8 cellular contexts compared by ENCODE assay signal in genomic region chr12:119061208-119061796, GRCh38.
DNase-seq lines count a peak whose midpoint lies in the region; ATAC-seq and TF ChIP-seq lines count a peak whose summit lies in the region.

No MANE protein-coding gene starts in this region.

- no peak for TF ChIP-seq CTCF in hepatocyte (IDR thresholded peaks at IDR 0.05; ENCODE audit: poor library complexity)
- no peak for TF ChIP-seq CTCF in tibial nerve (IDR thresholded peaks at IDR 0.05)
- TF ChIP-seq CTCF in HFFc6 (IDR thresholded peaks at IDR 0.05), result no peak

- H3K4me2 ChIP-seq in hepatocyte, result no peak overlapping the region

- H3K4me1 Mint-ChIP-seq in activated CD4-positive, alpha-beta memory T cell treated with anti-CD3 and anti-CD28 coated beads, Interleukin-2, amount 10 ng/mL, durations not matched to agents 7 days and 5 days, result no peaks in the 10 kb centered on the region
- H3K4me1 Mint-ChIP-seq in HFFc6 (ENCODE audit: low read depth), result no peaks in the 10 kb centered on the region

- H3K27me3 ChIP-seq in hepatocyte (no peaks in the 10 kb centered on the region), tibial nerve (no peaks in the 10 kb centered on the region)

- H3K4me3 ChIP-seq in hepatocyte, result no peak overlapping the region
- H3K4me3 ChIP-seq in tibial nerve, result no peak overlapping the region

- TF ChIP-seq POLR2A in tibial nerve (IDR thresholded peaks at IDR 0.05), result no peak

- no peak overlapping the region for H3K27ac ChIP-seq in hepatocyte
- no peak overlapping the region for H3K27ac ChIP-seq in tibial nerve

- no peak overlapping the region for H3K27ac Mint-ChIP-seq in activated CD4-positive, alpha-beta memory T cell treated with anti-CD3 and anti-CD28 coated beads, Interleukin-2, amount 10 ng/mL, durations not matched to agents 7 days and 5 days
- H3K27ac Mint-ChIP-seq in HFFc6, result no peak overlapping the region

- ATAC-seq in GM19351 (IDR thresholded peaks at IDR 0.05; ENCODE audit: unreplicated experiment) (no peak), HG02678 (IDR thresholded peaks at IDR 0.05; ENCODE audit: unreplicated experiment) (no peak)

- POLR2A ChIA-PET in activated CD4-positive, alpha-beta memory T cell treated with anti-CD3 and anti-CD28 coated beads, Interleukin-2, amount 10 ng/mL, durations not matched to agents 7 days and 5 days (lab: Charles Lee), result no interaction called here

- CTCF ChIA-PET in activated CD4-positive, alpha-beta memory T cell treated with anti-CD3 and anti-CD28 coated beads, Interleukin-2, amount 10 ng/mL, durations not matched to agents 7 days and 5 days (lab: Charles Lee), result interaction anchor here (1.4 kb wide), 1 partner anchor 351 kb away, joined by 3 read pairs; no protein-coding TSS in a partner anchor

- H3K79me2 ChIP-seq in hepatocyte, result no peaks in the 10 kb centered on the region

- H3K36me3 Mint-ChIP-seq in activated CD4-positive, alpha-beta memory T cell treated with anti-CD3 and anti-CD28 coated beads, Interleukin-2, amount 10 ng/mL, durations not matched to agents 7 days and 5 days (ENCODE audit: low read depth), result no peaks in the 10 kb centered on the region
- H3K36me3 Mint-ChIP-seq in HFFc6 (ENCODE audit: low read depth), result no peaks in the 10 kb centered on the region

- H3K36me3 ChIP-seq in hepatocyte (replicated peaks; ENCODE audit: insufficient read depth, low read depth), result no peaks in the 10 kb centered on the region
- no peaks in the 10 kb centered on the region for H3K36me3 ChIP-seq in tibial nerve

- WGBS in hepatocyte (ENCODE audit: low lambda C conversion rate, missing lambda C conversion rate), result 4% methylated on average over 10 of the region's 10 CpGs
- 3 to 8% methylated on average over 10 of the region's 10 CpGs for WGBS in tibial nerve, 2 donors

- no peaks in the 10 kb centered on the region for H4K20me1 ChIP-seq in hepatocyte (ENCODE audit: insufficient read depth, poor library complexity, severe bottlenecking)

- peak; percentile 22 for DNase-seq in COLO829 (ENCODE audit: low spot score)
- peak; percentile 4 for DNase-seq in HuH-7 (ENCODE audit: low spot score)
- DNase-seq in activated CD4-positive, alpha-beta memory T cell treated with anti-CD3 and anti-CD28 coated beads, Interleukin-2, amount 10 ng/mL, durations not matched to agents 7 days and 5 days, result peak; percentile 43
- DNase-seq in hepatocyte (ENCODE audit: low spot score), result peak; percentile 83
- DNase-seq in tibial nerve (ENCODE audit: low spot score in 2 of 2), result peak; percentile 16 to 49
- no peak for DNase-seq in HFFc6

- H3K9me3 ChIP-seq in hepatocyte (ENCODE audit: low read depth) (no peaks in the 10 kb centered on the region), tibial nerve (no peaks in the 10 kb centered on the region)

- no peaks in the 10 kb centered on the region for H3K27me3 Mint-ChIP-seq in activated CD4-positive, alpha-beta memory T cell treated with anti-CD3 and anti-CD28 coated beads, Interleukin-2, amount 10 ng/mL, durations not matched to agents 7 days and 5 days
- peaks cover 2% of the 10 kb centered on the region for H3K27me3 Mint-ChIP-seq in HFFc6 (ENCODE audit: insufficient read depth)

- no peak for TF ChIP-seq EP300 in tibial nerve (IDR thresholded peaks at IDR 0.05)

- H3K9me3 Mint-ChIP-seq in activated CD4-positive, alpha-beta memory T cell treated with anti-CD3 and anti-CD28 coated beads, Interleukin-2, amount 10 ng/mL, durations not matched to agents 7 days and 5 days, result peaks cover 3% of the 10 kb centered on the region
- H3K9me3 Mint-ChIP-seq in HFFc6, result peaks cover 20% of the 10 kb centered on the region

- H2AFZ ChIP-seq in hepatocyte, result no peak overlapping the region

- H3K4me1 ChIP-seq in hepatocyte (ENCODE audit: insufficient read depth) (no peaks in the 10 kb centered on the region), tibial nerve (no peaks in the 10 kb centered on the region)

- no peaks in the 10 kb centered on the region for H3K9me2 ChIP-seq in hepatocyte (replicated peaks; ENCODE audit: insufficient read depth)

- no peak overlapping the region for H3K4me3 Mint-ChIP-seq in activated CD4-positive, alpha-beta memory T cell treated with anti-CD3 and anti-CD28 coated beads, Interleukin-2, amount 10 ng/mL, durations not matched to agents 7 days and 5 days
- H3K4me3 Mint-ChIP-seq in HFFc6, result no peak overlapping the region
